9 cellular contexts compared by ENCODE assay signal in genomic region chr2:191933307-191934105, GRCh38.
A peak's percentile ranks its signal among the peaks of the same experiment; 100 is the strongest.
DNase-seq lines count a peak whose midpoint lies in the region; ATAC-seq and TF ChIP-seq lines count a peak whose summit lies in the region.
"Had no signal": no experiment of that assay in that cellular context is flagged by ENCODE, and none has a peak within 500 bp of the region (broad histone marks: within the 10 kb centered on the region; RNA-seq: fewer than 3 reads in every experiment).

No MANE protein-coding gene starts in this region.

- TF ChIP-seq CTCF in fibroblast of mammary gland (conservative IDR thresholded peaks at IDR 0.05; ENCODE audit: control insufficient read depth, insufficient read depth, low read depth, low read length), result no peak
- TF ChIP-seq CTCF in upper lobe of right lung (IDR thresholded peaks at IDR 0.05), result no peak
- no peak for TF ChIP-seq CTCF in nephron progenitor cell (IDR thresholded peaks at IDR 0.05)

- no peak overlapping the region for H3K4me3 ChIP-seq in fibroblast of mammary gland (ENCODE audit: control insufficient read depth, low read depth, low read length)
- no peak overlapping the region for H3K4me3 ChIP-seq in upper lobe of right lung

- H3K27me3 Mint-ChIP-seq in nephron progenitor cell (ENCODE audit: low read depth, poor library complexity), result no peaks in the 10 kb centered on the region

- H3K4me1 ChIP-seq in upper lobe of right lung, result peaks cover 13% of the 10 kb centered on the region

- H3K9me3 Mint-ChIP-seq in nephron progenitor cell, result no peaks in the 10 kb centered on the region

- no peak overlapping the region for H3K27ac Mint-ChIP-seq in nephron progenitor cell

- H3K36me3 Mint-ChIP-seq in nephron progenitor cell (ENCODE audit: low read depth), result no peaks in the 10 kb centered on the region

- H3K27ac ChIP-seq in upper lobe of right lung, result no peak overlapping the region

- no peaks in the 10 kb centered on the region for H3K27me3 ChIP-seq in upper lobe of right lung

- no peaks in the 10 kb centered on the region for H3K36me3 ChIP-seq in upper lobe of right lung

- DNase-seq in fibroblast of mammary gland (ENCODE audit: low read depth) (peak; percentile 73), upper lobe of right lung (no peak), head of caudate nucleus (no peak), nephron progenitor cell (no peak)
- DNase-seq in activated effector memory CD4-positive, alpha-beta T cell treated with anti-CD3 and anti-CD28 coated beads, Interleukin-2, amount 50 U/mL, for 16 hours, result no peak
- DNase-seq: OCI-M1 had no signal

- no peak overlapping the region for H3K4me3 Mint-ChIP-seq in nephron progenitor cell

- no peaks in the 10 kb centered on the region for H3K9me3 ChIP-seq in upper lobe of right lung

- intact Hi-C loops in upper lobe of right lung (cut with DNase I) (no loop called here), head of caudate nucleus (cut with DNase I) (no loop called here)

- ATAC-seq in GM18499 (IDR thresholded peaks at IDR 0.05; ENCODE audit: insufficient read depth, unreplicated experiment) (peak; percentile 91), GM19467 (IDR thresholded peaks at IDR 0.05; ENCODE audit: unreplicated experiment) (peak; percentile 78), HG03139 (IDR thresholded peaks at IDR 0.05; ENCODE audit: unreplicated experiment) (peak; percentile 70), upper lobe of right lung (no peak)

- peaks cover 26% of the 10 kb centered on the region for H3K4me1 Mint-ChIP-seq in nephron progenitor cell
